Comparison of ENCODE assay signal across 10 cellular contexts in genomic region chr2:143132360-143132759, GRCh38. TPM values are rescaled to one million over a fixed set of nuclear protein-coding genes. Genes with fewer than 3 reads are reported as not detected.
DNase-seq lines count a peak whose midpoint lies in the region; ATAC-seq and TF ChIP-seq lines count a peak whose summit lies in the region.
"Had no signal": no experiment of that assay in that cellular context is flagged by ENCODE, and none has a peak within 500 bp of the region (broad histone marks: within the 10 kb centered on the region; RNA-seq: fewer than 3 reads in every experiment).

No MANE protein-coding gene starts in this region.

- intact Hi-C loops in activated B cell treated with CpG ODN at 0.5 μM for 24 hours (cut with micrococcal nuclease), result no loop called here

- ATAC-seq in HG03378 (IDR thresholded peaks at IDR 0.05; ENCODE audit: unreplicated experiment) (peak; percentile 31), activated B cell treated with CpG ODN at 0.5 μM for 24 hours (ENCODE audit: low read depth) (no peak), GM21529 (IDR thresholded peaks at IDR 0.05; ENCODE audit: unreplicated experiment) (no peak), GM21360 (IDR thresholded peaks at IDR 0.05; ENCODE audit: unreplicated experiment) (no peak)
- peak; percentile 67 for ATAC-seq in stimulated activated effector memory CD8-positive, alpha-beta T cell treated with anti-CD3 and anti-CD28 coated beads, Interleukin-12 subunit alpha, Interleukin-12 subunit beta, amount 100 ng/mL, for 72 hours

- H3K4me1 Mint-ChIP-seq in activated B cell treated with CpG ODN at 0.5 μM for 24 hours, result peaks cover 67% of the 10 kb centered on the region
- H3K4me1 Mint-ChIP-seq in stimulated activated effector memory CD8-positive, alpha-beta T cell treated with anti-CD3 and anti-CD28 coated beads, Interleukin-12 subunit alpha, Interleukin-12 subunit beta, amount 100 ng/mL, for 72 hours, result peaks cover 50% of the 10 kb centered on the region

- CTCF ChIA-PET in activated B cell treated with CpG ODN at 0.5 μM for 24 hours (lab: Charles Lee), result interaction anchor here (1.0 to 5.3 kb wide), 4 partner anchors 9 to 90 kb away, joined by 3 to 28 read pairs (median 9); no protein-coding TSS in a partner anchor

- H3K27me3 Mint-ChIP-seq in activated B cell treated with CpG ODN at 0.5 μM for 24 hours, result no peaks in the 10 kb centered on the region
- H3K27me3 Mint-ChIP-seq: type B pancreatic cell had no signal

- peak overlapping the region; percentile 50 for H3K27ac Mint-ChIP-seq in activated B cell treated with CpG ODN at 0.5 μM for 24 hours
- peak overlapping the region; percentile 0 for H3K27ac Mint-ChIP-seq in stimulated activated effector memory CD8-positive, alpha-beta T cell treated with anti-CD3 and anti-CD28 coated beads, Interleukin-12 subunit alpha, Interleukin-12 subunit beta, amount 100 ng/mL, for 72 hours
- H3K27ac Mint-ChIP-seq: type B pancreatic cell had no signal

- TF ChIP-seq CTCF in activated B cell treated with CpG ODN at 0.5 μM for 24 hours (IDR thresholded peaks at IDR 0.05), result no peak

- peaks cover 28% of the 10 kb centered on the region for H3K36me3 Mint-ChIP-seq in activated B cell treated with CpG ODN at 0.5 μM for 24 hours (ENCODE audit: low read depth)
- H3K36me3 Mint-ChIP-seq in stimulated activated effector memory CD8-positive, alpha-beta T cell treated with anti-CD3 and anti-CD28 coated beads, Interleukin-12 subunit alpha, Interleukin-12 subunit beta, amount 100 ng/mL, for 72 hours, result peaks cover 6% of the 10 kb centered on the region
- H3K36me3 Mint-ChIP-seq: type B pancreatic cell had no signal

- POLR2A ChIA-PET in activated B cell treated with CpG ODN at 0.5 μM for 24 hours (lab: Charles Lee), result interaction anchor here (0.8 to 7.0 kb wide), 4 partner anchors 9 to 26 kb away, joined by 3 to 66 read pairs (median 4); no protein-coding TSS in a partner anchor

- peak; percentile 64 for DNase-seq in activated CD8-positive, alpha-beta memory T cell treated with anti-CD3 and anti-CD28 coated beads for 24 hours
- DNase-seq in activated CD8-positive, alpha-beta memory T cell treated with anti-CD3 and anti-CD28 coated beads, Interleukin-2, amount 50 U/mL, for 48 hours, result no peak
- DNase-seq in activated B cell treated with CpG ODN at 0.5 μM for 24 hours (no peak), EL (no peak)
- peak in 1 of 2 donors; percentile 65 for DNase-seq in stimulated activated effector memory CD8-positive, alpha-beta T cell treated with anti-CD3 and anti-CD28 coated beads, Interleukin-12 subunit alpha, Interleukin-12 subunit beta, amount 100 ng/mL, for 72 hours (ENCODE audit: low spot score in 2 of 2)
- DNase-seq: NCI-H2171 treated with DMSO at 0.1 percent for 48 hours had no signal

- H3K9me3 Mint-ChIP-seq in activated B cell treated with CpG ODN at 0.5 μM for 24 hours, result peaks cover 2% of the 10 kb centered on the region
- H3K9me3 Mint-ChIP-seq in stimulated activated effector memory CD8-positive, alpha-beta T cell treated with anti-CD3 and anti-CD28 coated beads, Interleukin-12 subunit alpha, Interleukin-12 subunit beta, amount 100 ng/mL, for 72 hours, result peaks cover 3% of the 10 kb centered on the region
- H3K9me3 Mint-ChIP-seq: type B pancreatic cell had no signal

- H3K4me3 Mint-ChIP-seq in activated B cell treated with CpG ODN at 0.5 μM for 24 hours, result peak overlapping the region; percentile 61
- H3K4me3 Mint-ChIP-seq in stimulated activated effector memory CD8-positive, alpha-beta T cell treated with anti-CD3 and anti-CD28 coated beads, Interleukin-12 subunit alpha, Interleukin-12 subunit beta, amount 100 ng/mL, for 72 hours, result peak overlapping the region; percentile 64
- H3K4me3 Mint-ChIP-seq: type B pancreatic cell had no signal

RNA-seq across cellular contexts. Expression of gene ARHGAP15, which starts 3.1 kb away (rescaled TPM):
- 101 and 112 TPM in 2 replicates for total RNA-seq in activated B cell treated with CpG ODN at 0.5 μM for 24 hours

Comparison
In these comparisons a context has a peak if more than half of its experiments do, and no peak if none do; other contexts are left out.
1. ATAC-seq: peak in HG03378 (single experiment) and stimulated activated effector memory CD8-positive, alpha-beta T cell treated with anti-CD3 and anti-CD28 coated beads, Interleukin-12 subunit alpha, Interleukin-12 subunit beta, amount 100 ng/mL, for 72 hours (single experiment); none in activated B cell treated with CpG ODN at 0.5 μM for 24 hours (single experiment), GM21529 (single experiment) and GM21360 (single experiment).